ENCODE assay signal across 25 cellular contexts in the genomic region with DNA sequence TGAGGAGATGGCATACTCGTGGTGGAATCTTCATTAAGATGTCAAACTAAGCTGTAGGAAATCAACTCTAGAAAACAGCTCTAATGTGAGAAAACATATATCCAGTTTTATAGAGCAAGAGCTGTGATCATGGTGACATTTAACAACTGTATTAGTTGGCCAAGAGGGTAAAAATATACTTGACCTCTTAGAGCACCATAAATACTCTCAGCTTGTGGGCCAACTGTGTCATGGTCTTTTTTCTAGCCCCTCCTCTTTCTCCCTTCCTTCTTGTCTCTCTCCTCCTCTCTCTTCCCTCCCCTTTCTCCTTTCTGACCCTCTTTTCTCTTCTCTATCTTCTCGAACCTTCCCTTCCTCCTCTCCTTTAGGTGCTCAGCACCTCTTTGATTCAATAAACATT. TPM values are rescaled to one million over a fixed set of nuclear protein-coding genes. Genes with fewer than 3 reads are reported as not detected.
DNase-seq lines count a peak whose midpoint lies in the region; ATAC-seq and TF ChIP-seq lines count a peak whose summit lies in the region.
"Had no signal": no experiment of that assay in that cellular context is flagged by ENCODE, and none has a peak within 500 bp of the region (broad histone marks: within the 10 kb centered on the region; RNA-seq: fewer than 3 reads in every experiment).

No MANE protein-coding gene starts in this region.

- no peaks in the 10 kb centered on the region for H3K36me3 Mint-ChIP-seq in HFFc6 (ENCODE audit: low read depth)
- H3K36me3 Mint-ChIP-seq: activated naive CD4-positive, alpha-beta T cell treated with anti-CD3 and anti-CD28 coated beads, Interleukin-2, amount 10 ng/mL, durations not matched to agents 7 days and 5 days; CD4-positive, CD25-positive, alpha-beta regulatory T cell; mesothelial cell of epicardium had no signal

- H3K4me3 Mint-ChIP-seq in HFFc6, result no peak overlapping the region
- H3K4me3 Mint-ChIP-seq: activated naive CD4-positive, alpha-beta T cell treated with anti-CD3 and anti-CD28 coated beads, Interleukin-2, amount 10 ng/mL, durations not matched to agents 7 days and 5 days; activated T-cell treated with anti-CD3 and anti-CD28 coated beads, Interleukin-2, amount 50 U/mL, for 4 hours; CD4-positive, CD25-positive, alpha-beta regulatory T cell; mesothelial cell of epicardium; nephron had no signal

- no peaks in the 10 kb centered on the region; the same call in 1 of the 2 replicates for H3K27me3 Mint-ChIP-seq in HFFc6 (ENCODE audit: insufficient read depth)
- H3K27me3 Mint-ChIP-seq: activated naive CD4-positive, alpha-beta T cell treated with anti-CD3 and anti-CD28 coated beads, Interleukin-2, amount 10 ng/mL, durations not matched to agents 7 days and 5 days; CD4-positive, CD25-positive, alpha-beta regulatory T cell; progenitor cell of endocrine pancreas had no signal

- no peak for ATAC-seq in HG03442 (IDR thresholded peaks at IDR 0.05; ENCODE audit: unreplicated experiment)
- ATAC-seq in upper lobe of left lung (ENCODE audit: low FRiP score in 2 of 2), result no peak
- ATAC-seq: activated T-cell treated with anti-CD3 and anti-CD28 coated beads, Interleukin-2, amount 50 U/mL, for 4 hours had no signal

- H3K27ac ChIP-seq in 22Rv1, result peak overlapping the region; percentile 99
- H3K27ac ChIP-seq in esophagus (ENCODE audit: low read depth in 2 of 2, low read length in 1 of 2), result peak overlapping the region; percentile 81 to 88
- H3K27ac ChIP-seq in sigmoid colon, result peak overlapping the region in 3 of 4 donors; percentile 55 to 76 (median 74)
- no peak overlapping the region for H3K27ac ChIP-seq in upper lobe of left lung

- no peak for TF ChIP-seq CTCF in 22Rv1 (IDR thresholded peaks at IDR 0.05)
- no peak for TF ChIP-seq CTCF in HFFc6 (IDR thresholded peaks at IDR 0.05)
- TF ChIP-seq CTCF in sigmoid colon (IDR thresholded peaks at IDR 0.05), result no peak
- TF ChIP-seq CTCF in upper lobe of left lung (IDR thresholded peaks at IDR 0.05), result no peak

- intact Hi-C loops in sigmoid colon (cut with DNase I), result loop anchor here (5.0 kb wide), 1 partner anchor 44 kb away; no protein-coding TSS in a partner anchor

- no peak for TF ChIP-seq EP300 in sigmoid colon (IDR thresholded peaks at IDR 0.05)
- no peak for TF ChIP-seq EP300 in upper lobe of left lung (IDR thresholded peaks at IDR 0.05)

- H3K9me3 ChIP-seq in esophagus (ENCODE audit: control insufficient read depth in 2 of 2, insufficient read depth in 1 of 2, low read depth in 1 of 2, low read length in 1 of 2) (no peaks in the 10 kb centered on the region), sigmoid colon (no peaks in the 10 kb centered on the region), upper lobe of left lung (no peaks in the 10 kb centered on the region)

- TF ChIP-seq POLR2A in sigmoid colon (IDR thresholded peaks at IDR 0.05) (no peak), upper lobe of left lung (IDR thresholded peaks at IDR 0.05) (no peak)

- H3K27me3 ChIP-seq in esophagus (ENCODE audit: control insufficient read depth in 1 of 2, insufficient read depth in 2 of 2, low read length in 2 of 2) (no peaks in the 10 kb centered on the region), sigmoid colon (no peaks in the 10 kb centered on the region), upper lobe of left lung (no peaks in the 10 kb centered on the region)

- DNase-seq in HFFc6, result no peak
- DNase-seq in sigmoid colon, result no peak
- no peak for DNase-seq in upper lobe of left lung
- DNase-seq in NCI-H146 treated with DMSO at 0.1 percent for 48 hours (lab: John Stamatoyannopoulos, UW; ENCODE audit: unreplicated experiment), result no peak
- no peak for DNase-seq in activated CD8-positive, alpha-beta memory T cell treated with anti-CD3 and anti-CD28 coated beads, Interleukin-2, amount 50 U/mL, for 4 hours
- DNase-seq: activated naive CD4-positive, alpha-beta T cell treated with anti-CD3 and anti-CD28 coated beads, Interleukin-2, amount 10 ng/mL, durations not matched to agents 7 days and 5 days; activated T-cell treated with anti-CD3 and anti-CD28 coated beads, Interleukin-2, amount 50 U/mL, for 4 hours; anterior cingulate cortex; CD4-positive, CD25-positive, alpha-beta regulatory T cell; central memory CD4-positive, alpha-beta T cell; DMS153; erythroblast; GDM1; KBM-7; NCI-H187 treated with DMSO at 0.1 percent for 48 hours; NCI-H345; substantia nigra; T-helper 9 cell had no signal

- H3K36me3 ChIP-seq in esophagus (ENCODE audit: control insufficient read depth in 2 of 2, insufficient read depth in 2 of 2, low read length in 1 of 2) (no peaks in the 10 kb centered on the region), sigmoid colon (no peaks in the 10 kb centered on the region), upper lobe of left lung (no peaks in the 10 kb centered on the region)

- H3K4me1 Mint-ChIP-seq in HFFc6 (ENCODE audit: low read depth), result peaks cover 68% of the 10 kb centered on the region
- H3K4me1 Mint-ChIP-seq: activated naive CD4-positive, alpha-beta T cell treated with anti-CD3 and anti-CD28 coated beads, Interleukin-2, amount 10 ng/mL, durations not matched to agents 7 days and 5 days had no signal

- no peaks in the 10 kb centered on the region for H3K9me3 Mint-ChIP-seq in HFFc6
- H3K9me3 Mint-ChIP-seq: activated naive CD4-positive, alpha-beta T cell treated with anti-CD3 and anti-CD28 coated beads, Interleukin-2, amount 10 ng/mL, durations not matched to agents 7 days and 5 days; activated T-cell treated with anti-CD3 and anti-CD28 coated beads, Interleukin-2, amount 50 U/mL, for 4 hours; CD4-positive, CD25-positive, alpha-beta regulatory T cell; mesothelial cell of epicardium; nephron had no signal

- 71 to 93% methylated on average over 2 of the region's 2 CpGs for WGBS in esophagus, 2 donors
- WGBS in sigmoid colon, 2 donors, result 85 to 89% methylated on average over 2 of the region's 2 CpGs
- WGBS in upper lobe of left lung, 2 donors, result 85 to 93% methylated on average over 2 of the region's 2 CpGs

- H3K27ac Mint-ChIP-seq in HFFc6, result peak overlapping the region; percentile 33; the same call in 1 of the 2 replicates
- H3K27ac Mint-ChIP-seq: activated naive CD4-positive, alpha-beta T cell treated with anti-CD3 and anti-CD28 coated beads, Interleukin-2, amount 10 ng/mL, durations not matched to agents 7 days and 5 days; CD4-positive, CD25-positive, alpha-beta regulatory T cell; mesothelial cell of epicardium; progenitor cell of endocrine pancreas had no signal

- peaks cover 0 to 2% of the 10 kb centered on the region in 2 donors for H3K4me1 ChIP-seq in esophagus (ENCODE audit: control insufficient read depth in 2 of 2, insufficient read depth in 2 of 2, low read length in 1 of 2)
- peaks cover 0 to 29% (median 25%) of the 10 kb centered on the region in 4 donors for H3K4me1 ChIP-seq in sigmoid colon
- H3K4me1 ChIP-seq in upper lobe of left lung, result peaks cover 15 to 23% (median 19%) of the 10 kb centered on the region in 4 donors

- no peak overlapping the region for H3K4me3 ChIP-seq in esophagus (ENCODE audit: low read depth in 1 of 2, low read length in 2 of 2)
- H3K4me3 ChIP-seq in sigmoid colon, result no peak overlapping the region
- H3K4me3 ChIP-seq in upper lobe of left lung, result no peak overlapping the region
- H3K4me3 ChIP-seq: SK-N-MC had no signal

RNA-seq across cellular contexts. Expression of a gene that starts 54.7 kb away (rescaled TPM):
- 1 to 10 TPM in 2 of 6 experiments, under 1 TPM in 4; 0.09 to 1.1 (median 0.65) TPM for total RNA-seq in HFFc6 (2021; fragmentation: NEBNext Ultra II Directional; extraction: Animal tissue kit (Norgen Biotek cat#: 25700))
- 10 to 100 TPM in 1 of 2 donors, 1 to 10 TPM in 1; 6.1 to 10.3 TPM for polyA plus RNA-seq in esophagus
- 1 to 10 TPM in 1 of 4 donors, under 1 TPM in 1, not detected in 2; under 0.01 to 1.5 TPM for total RNA-seq in sigmoid colon
- under 1 TPM in 1 of 3 donors, not detected in 2; 0.51 TPM for polyA plus RNA-seq in sigmoid colon
- total RNA-seq in upper lobe of left lung, result under 1 TPM in 1 of 6 donors, not detected in 5; 0.67 TPM
- total RNA-seq: activated T-cell treated with anti-CD3 and anti-CD28 coated beads, Interleukin-2, amount 50 U/mL, for 4 hours; CD4-positive, CD25-positive, alpha-beta regulatory T cell; mesothelial cell of epicardium; progenitor cell of endocrine pancreas had no signal
- polyA plus RNA-seq: CD4-positive, CD25-positive, alpha-beta regulatory T cell had no signal

Comparison
In these comparisons a context has a peak if more than half of its experiments do, and no peak if none do; other contexts are left out.
1. H3K27ac ChIP-seq: peak in 22Rv1 (single experiment), esophagus (2 of 2) and sigmoid colon (3 of 4); none in upper lobe of left lung (0 of 4).